In the genomic region with DNA sequence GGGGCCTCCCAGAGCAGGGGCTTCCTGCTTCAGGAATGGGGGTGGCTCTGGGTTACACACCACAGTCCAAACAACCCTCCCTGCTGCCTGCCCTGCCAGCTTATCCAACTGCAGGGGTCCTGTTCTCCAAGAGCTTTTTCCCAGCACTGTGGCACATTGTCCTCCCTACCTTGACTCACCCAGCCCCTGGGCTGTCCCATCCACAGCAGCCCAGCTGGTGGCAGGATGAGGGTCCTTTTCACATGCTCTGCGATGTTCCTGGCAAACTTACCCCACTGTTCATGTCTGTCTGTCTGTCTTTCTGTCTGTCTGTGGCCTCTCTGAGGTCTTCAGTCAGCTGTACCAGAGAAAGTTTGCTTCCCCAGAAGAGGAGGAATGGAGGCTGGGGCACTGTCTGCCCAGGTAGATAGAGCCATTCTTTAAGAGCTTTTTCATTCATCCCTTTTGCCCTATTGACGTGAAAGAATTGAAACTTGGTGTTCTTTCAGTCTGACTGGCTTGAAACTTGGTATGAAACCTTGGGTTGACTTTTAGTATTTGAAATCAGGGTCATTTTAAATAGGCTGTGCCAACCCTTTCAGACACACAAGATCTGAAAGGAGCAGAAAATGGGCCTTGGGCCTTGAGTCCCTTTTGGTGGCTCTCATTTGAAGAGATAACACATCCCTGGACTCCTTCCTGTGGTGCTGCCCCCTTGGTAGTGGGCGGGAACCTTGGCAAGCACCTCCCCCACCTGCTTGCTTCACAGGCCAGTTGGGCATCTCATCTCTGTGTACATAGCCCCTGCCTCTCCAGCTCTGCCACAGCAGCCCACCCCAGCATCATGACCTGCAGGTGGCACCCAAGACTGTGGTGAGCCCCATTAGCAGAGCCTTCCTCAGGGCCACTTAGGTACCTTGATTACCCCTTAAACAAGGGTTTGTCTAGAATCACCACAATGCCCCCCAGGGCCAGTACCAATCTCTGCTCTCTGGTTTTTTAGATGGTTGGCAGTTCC, we compare ENCODE assay signal across 9 cellular contexts.
DNase-seq lines count a peak whose midpoint lies in the region; ATAC-seq and TF ChIP-seq lines count a peak whose summit lies in the region.
"Had no signal": no experiment of that assay in that cellular context is flagged by ENCODE, and none has a peak within 500 bp of the region (broad histone marks: within the 10 kb centered on the region; RNA-seq: fewer than 3 reads in every experiment).

No MANE protein-coding gene starts in this region.

- no peaks in the 10 kb centered on the region for H3K9me3 ChIP-seq in esophagus muscularis mucosa

- H3K4me1 ChIP-seq in esophagus muscularis mucosa = peaks cover 19 to 45% (median 39%) of the 10 kb centered on the region in 4 donors

- no peak overlapping the region for H3K4me3 ChIP-seq in esophagus muscularis mucosa
- H3K4me3 ChIP-seq: K562 had no signal

- no peak for TF ChIP-seq EP300 in esophagus muscularis mucosa (IDR thresholded peaks at IDR 0.05)

- TF ChIP-seq CTCF in esophagus muscularis mucosa (IDR thresholded peaks at IDR 0.05) = peak; percentile 27 to 34 (median 34)

- intact Hi-C loops in esophagus muscularis mucosa (cut with DNase I) = loop anchor here (1.0 to 10.0 kb wide), 2 partner anchors 69 to 128 kb away; no protein-coding TSS in a partner anchor

- H3K27me3 ChIP-seq in esophagus muscularis mucosa = no peaks in the 10 kb centered on the region

- no peak for TF ChIP-seq POLR2A in esophagus muscularis mucosa (IDR thresholded peaks at IDR 0.05; ENCODE audit: low read depth)

- H3K36me3 ChIP-seq in esophagus muscularis mucosa = peaks cover 0 to 23% (median 20%) of the 10 kb centered on the region in 4 donors

- WGBS in esophagus muscularis mucosa = 98% methylated on average over 3 of the region's 3 CpGs

- peak; percentile 54 for ATAC-seq in GM21619 (IDR thresholded peaks at IDR 0.05; ENCODE audit: unreplicated experiment)
- ATAC-seq: K562 had no signal

- peak; percentile 22 for DNase-seq in activated CD4-positive, alpha-beta T cell treated with anti-CD3 and anti-CD28 coated beads for 1 hour
- DNase-seq in esophagus muscularis mucosa (ENCODE audit: extremely low spot score) (no peak), SHP77 (lab: John Stamatoyannopoulos, UW) (no peak), NCI-H2029 treated with DMSO at 0.1 percent for 48 hours (lab: John Stamatoyannopoulos, UW) (no peak), superior temporal gyrus (ENCODE audit: extremely low spot score) (no peak), dedifferentiated amniotic fluid mesenchymal stem cell (ENCODE audit: extremely low spot score) (no peak)
- peak; percentile 32 for DNase-seq in stimulated activated CD4-positive, alpha-beta T cell treated with anti-CD3 and anti-CD28 coated beads, Interleukin-4, amount 100 ng/mL, for 1 hour

- H3K27ac ChIP-seq in esophagus muscularis mucosa (replicated peaks in 1 of 4) = peak overlapping the region; percentile 60 to 75 (median 70)

Comparison
In these comparisons a context has a peak if more than half of its experiments do, and no peak if none do; other contexts are left out.
1. DNase-seq: peak in activated CD4-positive, alpha-beta T cell treated with anti-CD3 and anti-CD28 coated beads for 1 hour (single experiment) and stimulated activated CD4-positive, alpha-beta T cell treated with anti-CD3 and anti-CD28 coated beads, Interleukin-4, amount 100 ng/mL, for 1 hour (single experiment); none in esophagus muscularis mucosa (single experiment), SHP77 (0 of 2), NCI-H2029 treated with DMSO at 0.1 percent for 48 hours (single experiment), superior temporal gyrus (single experiment) and dedifferentiated amniotic fluid mesenchymal stem cell (single experiment).